ENCODE assay signal across 20 cellular contexts in the genomic region with DNA sequence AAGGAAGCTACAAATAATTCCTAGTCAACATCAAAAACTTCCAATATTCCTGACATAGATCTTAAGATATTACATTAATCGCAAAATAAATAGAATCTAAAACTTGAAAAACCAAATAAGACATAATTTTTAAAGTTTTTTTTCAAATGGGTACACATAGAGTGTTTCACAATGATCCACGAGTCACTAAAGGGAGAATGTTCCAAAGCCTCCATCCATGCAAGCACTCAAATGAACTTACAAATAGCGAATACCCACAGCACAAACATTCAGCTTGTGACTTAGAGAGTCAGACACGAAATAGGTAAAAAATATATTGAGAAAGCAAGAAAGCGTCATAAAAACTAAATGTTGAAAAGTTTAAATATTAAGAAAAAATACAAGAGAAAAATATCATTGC.
"Had no signal": no experiment of that assay in that cellular context is flagged by ENCODE, and none has a peak within 500 bp of the region (broad histone marks: within the 10 kb centered on the region; RNA-seq: fewer than 3 reads in every experiment).

No MANE protein-coding gene starts in this region.

- FAIRE-seq: colon had no signal

- H3K4me3 ChIP-seq: ascending aorta, cardiac muscle cell, left lung, mucosa of descending colon, skin epidermis, tibial nerve, vagina had no signal

- DNase-seq: activated CD4-positive, alpha-beta T cell treated with anti-CD3 and anti-CD28 coated beads, Interleukin-2, amount 10 ng/mL, durations not matched to agents 7 days and 5 days; activated CD4-positive, CD25-positive, alpha-beta regulatory T cell; activated CD8-positive, alpha-beta memory T cell treated with anti-CD3 and anti-CD28 coated beads, Interleukin-2, amount 50 U/mL, for 48 hours; activated naive CD8-positive, alpha-beta T cell treated with anti-CD3 and anti-CD28 coated beads for 36 hours; activated T-cell treated with anti-CD3 and anti-CD28 coated beads, Interleukin-2, amount 50 U/mL, for 72 hours; hippocampal formation; kidney; left lung; mucosa of descending colon; naive thymus-derived CD4-positive, alpha-beta T cell; stimulated activated CD4-positive, alpha-beta T cell treated with anti-CD3 and anti-CD28 coated beads, Interleukin-15, amount 100 ng/mL, for 24 hours; stimulated activated CD4-positive, alpha-beta T cell treated with anti-CD3 and anti-CD28 coated beads, Interleukin-4, amount 100 ng/mL, for 1 hour; stimulated activated naive B cell treated with anti-CD40 and anti-IgM and Interleukin-4, amounts not matched to agents 10 μg/mL and 1 μg/mL and 100 μg/mL, for 72 hours; SW 1271 had no signal

- ATAC-seq: activated T-cell treated with anti-CD3 and anti-CD28 coated beads, Interleukin-2, amount 50 U/mL, for 72 hours; left lung; mucosa of descending colon; naive thymus-derived CD4-positive, alpha-beta T cell; stimulated activated naive B cell treated with anti-CD40 and anti-IgM and Interleukin-4, amounts not matched to agents 10 μg/mL and 1 μg/mL and 100 μg/mL, for 72 hours had no signal
